16 cellular contexts compared by ENCODE assay signal in the genomic region with DNA sequence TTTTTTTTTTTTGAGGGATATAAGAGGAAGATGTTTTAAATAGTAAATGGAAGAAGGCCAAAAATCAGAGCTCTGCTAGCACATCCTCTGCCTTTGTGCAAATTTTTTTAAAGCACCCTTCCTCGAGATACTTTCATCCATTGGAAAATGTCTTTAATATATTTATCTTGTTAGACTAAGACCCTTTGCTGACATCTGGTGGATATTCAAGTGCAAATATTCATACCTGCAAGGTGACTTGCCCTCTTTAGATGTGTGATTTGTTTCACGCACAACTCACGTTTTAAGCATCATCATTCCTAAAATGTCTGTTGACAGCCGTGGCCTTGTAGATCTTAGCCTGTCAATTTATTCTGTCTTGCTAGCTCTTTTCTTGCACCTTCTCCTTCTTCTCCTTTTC.
DNase-seq lines count a peak whose midpoint lies in the region; ATAC-seq and TF ChIP-seq lines count a peak whose summit lies in the region.
"Had no signal": no experiment of that assay in that cellular context is flagged by ENCODE, and none has a peak within 500 bp of the region (broad histone marks: within the 10 kb centered on the region; RNA-seq: fewer than 3 reads in every experiment).

No MANE protein-coding gene starts in this region.

- no peak overlapping the region for H2AFZ ChIP-seq in H9 (ENCODE audit: low read length)
- H2AFZ ChIP-seq: parathyroid adenoma had no signal

- H2BK5ac ChIP-seq in H9 (ENCODE audit: insufficient read length, low read length): no peak overlapping the region

- H3K9me3 ChIP-seq in H9 (ENCODE audit: control insufficient read depth, low read depth, low read length): no peaks in the 10 kb centered on the region
- H3K9me3 ChIP-seq: BLaER1 treated with 17β-estradiol and CSF1 and Interleukin-3, amounts not matched to agents 10 nM and 100 nM had no signal

- no peak overlapping the region for H3K14ac ChIP-seq in H9 (ENCODE audit: insufficient read depth, low read length)

- no peaks in the 10 kb centered on the region for H3K36me3 Mint-ChIP-seq in H9 (ENCODE audit: insufficient read depth in 1 of 3, low read depth in 3 of 3)
- H3K36me3 Mint-ChIP-seq: activated naive CD8-positive, alpha-beta T cell treated with anti-CD3 and anti-CD28 coated beads for 36 hours had no signal

- H2BK12ac ChIP-seq in H9 (ENCODE audit: insufficient read length, low read depth, low read length): no peak overlapping the region

- no peak overlapping the region for H3T11ph ChIP-seq in H9 (ENCODE audit: low read length)

- no peak overlapping the region for H3K4me2 ChIP-seq in H9 (ENCODE audit: insufficient read depth, insufficient read length, low read length)
- H3K4me2 ChIP-seq: BLaER1 treated with 17β-estradiol and CSF1 and Interleukin-3, amounts not matched to agents 10 nM and 100 nM had no signal

- H3K27ac ChIP-seq in H9 (ENCODE audit: insufficient read length, low read depth, low read length): no peak overlapping the region
- H3K27ac ChIP-seq: BLaER1 treated with 17β-estradiol and CSF1 and Interleukin-3, amounts not matched to agents 10 nM and 100 nM; parathyroid adenoma had no signal

- no peak overlapping the region for H4K5ac ChIP-seq in H9 (ENCODE audit: insufficient read length, low read depth, low read length)

- no peaks in the 10 kb centered on the region for H3K79me2 ChIP-seq in H9 (ENCODE audit: insufficient read depth, low read length)
- H3K79me2 ChIP-seq: parathyroid adenoma had no signal

- no peak overlapping the region for H3K18ac ChIP-seq in H9 (ENCODE audit: insufficient read length, low read depth, low read length)

- no peak overlapping the region for H3K27ac Mint-ChIP-seq in H9
- H3K27ac Mint-ChIP-seq: activated CD4-positive, alpha-beta T cell treated with anti-CD3 and anti-CD28 coated beads, Interleukin-2, amount 10 ng/mL, durations not matched to agents 7 days and 5 days; activated naive CD8-positive, alpha-beta T cell treated with anti-CD3 and anti-CD28 coated beads for 36 hours had no signal

- ATAC-seq in GM18868 (IDR thresholded peaks at IDR 0.05; ENCODE audit: unreplicated experiment): no peak
- ATAC-seq: stimulated activated naive CD8-positive, alpha-beta T cell treated with anti-CD3 and anti-CD28 coated beads, Interleukin-15, Interleukin-2, amounts not matched to agents 100 U/mL and 50 U/mL, for 24 hours had no signal

- no peak overlapping the region for H3K9ac ChIP-seq in H9 (ENCODE audit: extremely low read depth, insufficient read length, low read length)
- H3K9ac ChIP-seq: BLaER1 treated with 17β-estradiol and CSF1 and Interleukin-3, amounts not matched to agents 10 nM and 100 nM; parathyroid adenoma had no signal

- no peaks in the 10 kb centered on the region for H3K4me1 ChIP-seq in H9 (ENCODE audit: insufficient read depth, low read length)
- H3K4me1 ChIP-seq: parathyroid adenoma had no signal

- H3K56ac ChIP-seq in H9 (ENCODE audit: insufficient read length, low read depth, low read length): no peak overlapping the region

- peak; percentile 31; the same call in 2 of the 3 replicates for TF ChIP-seq CTCF in H9 (conservative IDR thresholded peaks at IDR 0.05)

- no peak for DNase-seq in H9
- peak; percentile 22 for DNase-seq in LoVo (ENCODE audit: low spot score)
- peak; percentile 9 for DNase-seq in astrocyte of the hippocampus (ENCODE audit: low read depth, low spot score)
- DNase-seq in kidney tubule cell (ENCODE audit: low spot score): peak; percentile 12
- DNase-seq in activated CD4-positive, alpha-beta T cell treated with anti-CD3 and anti-CD28 coated beads for 48 hours: no peak
- no peak for DNase-seq in HCEC 1CT
- DNase-seq: activated CD4-positive, alpha-beta T cell treated with anti-CD3 and anti-CD28 coated beads, Interleukin-2, amount 10 ng/mL, durations not matched to agents 7 days and 5 days; activated naive CD8-positive, alpha-beta T cell treated with anti-CD3 and anti-CD28 coated beads for 36 hours; central memory CD4-positive, alpha-beta T cell; NCI-H1694; Right ventricle myocardium superior; stimulated activated naive CD8-positive, alpha-beta T cell treated with anti-CD3 and anti-CD28 coated beads, Interleukin-15, Interleukin-2, amounts not matched to agents 100 U/mL and 50 U/mL, for 24 hours; T1000 had no signal

- H3K4me1 Mint-ChIP-seq in H9: peaks cover 6 to 12% of the 10 kb centered on the region in 2 experiments
- H3K4me1 Mint-ChIP-seq: activated CD4-positive, alpha-beta T cell treated with anti-CD3 and anti-CD28 coated beads, Interleukin-2, amount 10 ng/mL, durations not matched to agents 7 days and 5 days; activated naive CD8-positive, alpha-beta T cell treated with anti-CD3 and anti-CD28 coated beads for 36 hours had no signal

- no peak overlapping the region for H2BK15ac ChIP-seq in H9 (ENCODE audit: low read depth, low read length)

- no peak overlapping the region for H2BK20ac ChIP-seq in H9 (ENCODE audit: low read depth, low read length, poor library complexity, severe bottlenecking)

- H3K4me3 Mint-ChIP-seq in H9: no peak overlapping the region
- H3K4me3 Mint-ChIP-seq: activated CD4-positive, alpha-beta T cell treated with anti-CD3 and anti-CD28 coated beads, Interleukin-2, amount 10 ng/mL, durations not matched to agents 7 days and 5 days; activated naive CD8-positive, alpha-beta T cell treated with anti-CD3 and anti-CD28 coated beads for 36 hours had no signal

- H2AK5ac ChIP-seq in H9 (ENCODE audit: insufficient read length, low read length): no peak overlapping the region

- H3K9me3 Mint-ChIP-seq in H9: no peaks in the 10 kb centered on the region
- H3K9me3 Mint-ChIP-seq: activated CD4-positive, alpha-beta T cell treated with anti-CD3 and anti-CD28 coated beads, Interleukin-2, amount 10 ng/mL, durations not matched to agents 7 days and 5 days; activated naive CD8-positive, alpha-beta T cell treated with anti-CD3 and anti-CD28 coated beads for 36 hours had no signal

- H3K79me1 ChIP-seq in H9 (ENCODE audit: insufficient read depth, low read depth, low read length, poor library complexity, severe bottlenecking): no peaks in the 10 kb centered on the region

- no peaks in the 10 kb centered on the region for H3K23me2 ChIP-seq in H9 (ENCODE audit: insufficient read length, low read depth, low read length, poor library complexity, severe bottlenecking)

- no peak overlapping the region for H4K91ac ChIP-seq in H9 (ENCODE audit: insufficient read length, low read depth, low read length)

- peaks cover 3% of the 10 kb centered on the region for H3K27me3 Mint-ChIP-seq in H9 (ENCODE audit: low read depth)

- no CpG with 5 or more reads among the region's 4 CpGs for WGBS in H9 (ENCODE audit: extremely low coverage, insufficient read length, low lambda C conversion rate)

- no peak overlapping the region for H3K23ac ChIP-seq in H9 (ENCODE audit: insufficient read length, low read depth, low read length)

- no peaks in the 10 kb centered on the region for H4K20me1 ChIP-seq in H9 (ENCODE audit: control insufficient read depth, insufficient read depth, insufficient read length)
- H4K20me1 ChIP-seq: BLaER1 treated with 17β-estradiol and CSF1 and Interleukin-3, amounts not matched to agents 10 nM and 100 nM had no signal

- no peaks in the 10 kb centered on the region for H3K27me3 ChIP-seq in H9 (ENCODE audit: insufficient read depth, low read length)
- H3K27me3 ChIP-seq: BLaER1 treated with 17β-estradiol and CSF1 and Interleukin-3, amounts not matched to agents 10 nM and 100 nM had no signal

- no peak overlapping the region for H4K8ac ChIP-seq in H9 (replicated peaks; ENCODE audit: insufficient read length, low read depth, low read length)

- H2BK120ac ChIP-seq in H9 (ENCODE audit: low read depth, low read length, poor library complexity, severe bottlenecking): no peak overlapping the region

- no peak overlapping the region for H3K4ac ChIP-seq in H9 (ENCODE audit: low read depth, low read length)

Comparison
In these comparisons a context has a peak if more than half of its experiments do, and no peak if none do; other contexts are left out.
1. DNase-seq: peak in LoVo (single experiment), astrocyte of the hippocampus (single experiment) and kidney tubule cell (single experiment); none in H9 (single experiment), activated CD4-positive, alpha-beta T cell treated with anti-CD3 and anti-CD28 coated beads for 48 hours (single experiment) and HCEC 1CT (single experiment).